ENCODE assay signal across 1 cellular context in the genomic region with DNA sequence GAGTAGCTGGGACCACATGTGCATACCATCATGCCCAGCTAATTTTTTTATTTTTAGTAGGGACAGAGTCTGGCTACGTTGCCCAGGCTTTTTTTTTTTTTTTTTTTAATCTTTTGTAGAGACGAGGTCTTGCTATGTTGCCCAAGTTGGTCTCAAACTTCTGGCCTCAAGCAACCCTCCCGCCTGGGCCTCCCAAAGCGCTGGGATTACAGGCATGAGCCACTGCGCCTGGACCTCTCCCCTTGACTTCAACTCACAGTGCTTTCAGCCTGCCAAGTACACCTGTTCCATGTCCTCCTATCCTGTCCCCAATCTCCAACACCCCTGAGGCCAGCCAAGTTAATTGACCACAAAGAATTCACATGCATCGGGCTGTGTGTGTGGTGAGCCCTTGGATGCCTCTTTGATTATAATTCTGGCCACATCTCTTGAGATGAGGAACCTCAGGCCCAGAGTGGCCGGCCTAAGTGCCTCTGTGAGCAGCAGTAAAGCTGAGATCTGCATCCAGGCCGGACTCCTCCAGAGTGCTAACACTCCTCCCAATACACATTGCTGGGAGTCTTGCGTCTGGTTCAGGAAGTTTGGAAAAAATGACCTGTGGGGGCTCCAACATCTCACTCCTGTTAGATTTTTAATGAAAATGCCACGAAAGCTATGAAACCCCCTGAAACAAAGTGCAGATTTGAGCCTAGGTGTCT.
TF ChIP-seq lines count a peak whose summit lies in the region.

No MANE protein-coding gene starts in this region.

TF ChIP-seq in K562, 482 proteins besides CTCF, POLR2A, EP300 and RAD21 (continued from another document):
- TF ChIP-seq ZNF316 (IDR thresholded peaks at IDR 0.05) (no peak), NRF1 (conservative IDR thresholded peaks at IDR 0.05 in 1 of 2, IDR thresholded peaks at IDR 0.05 in 1 of 2) (no peak), DIDO1 (tag; IDR thresholded peaks at IDR 0.05; ENCODE audit: low read depth) (no peak), STAT5B (CRISPR knock-in tag; IDR thresholded peaks at IDR 0.05) (no peak)
- TF ChIP-seq, protein P1, sequence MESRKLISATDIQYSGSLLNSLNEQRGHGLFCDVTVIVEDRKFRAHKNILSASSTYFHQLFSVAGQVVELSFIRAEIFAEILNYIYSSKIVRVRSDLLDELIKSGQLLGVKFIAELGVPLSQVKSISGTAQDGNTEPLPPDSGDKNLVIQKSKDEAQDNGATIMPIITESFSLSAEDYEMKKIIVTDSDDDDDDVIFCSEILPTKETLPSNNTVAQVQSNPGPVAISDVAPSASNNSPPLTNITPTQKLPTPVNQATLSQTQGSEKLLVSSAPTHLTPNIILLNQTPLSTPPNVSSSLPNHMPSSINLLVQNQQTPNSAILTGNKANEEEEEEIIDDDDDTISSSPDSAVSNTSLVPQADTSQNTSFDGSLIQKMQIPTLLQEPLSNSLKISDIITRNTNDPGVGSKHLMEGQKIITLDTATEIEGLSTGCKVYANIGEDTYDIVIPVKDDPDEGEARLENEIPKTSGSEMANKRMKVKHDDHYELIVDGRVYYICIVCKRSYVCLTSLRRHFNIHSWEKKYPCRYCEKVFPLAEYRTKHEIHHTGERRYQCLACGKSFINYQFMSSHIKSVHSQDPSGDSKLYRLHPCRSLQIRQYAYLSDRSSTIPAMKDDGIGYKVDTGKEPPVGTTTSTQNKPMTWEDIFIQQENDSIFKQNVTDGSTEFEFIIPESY (CRISPR knock-in tag; IDR thresholded peaks at IDR 0.05): peak; percentile 69
TF ChIP-seq in K562: peak in this region for 1.
